ENCODE assay signal across 26 cellular contexts in the genomic region with DNA sequence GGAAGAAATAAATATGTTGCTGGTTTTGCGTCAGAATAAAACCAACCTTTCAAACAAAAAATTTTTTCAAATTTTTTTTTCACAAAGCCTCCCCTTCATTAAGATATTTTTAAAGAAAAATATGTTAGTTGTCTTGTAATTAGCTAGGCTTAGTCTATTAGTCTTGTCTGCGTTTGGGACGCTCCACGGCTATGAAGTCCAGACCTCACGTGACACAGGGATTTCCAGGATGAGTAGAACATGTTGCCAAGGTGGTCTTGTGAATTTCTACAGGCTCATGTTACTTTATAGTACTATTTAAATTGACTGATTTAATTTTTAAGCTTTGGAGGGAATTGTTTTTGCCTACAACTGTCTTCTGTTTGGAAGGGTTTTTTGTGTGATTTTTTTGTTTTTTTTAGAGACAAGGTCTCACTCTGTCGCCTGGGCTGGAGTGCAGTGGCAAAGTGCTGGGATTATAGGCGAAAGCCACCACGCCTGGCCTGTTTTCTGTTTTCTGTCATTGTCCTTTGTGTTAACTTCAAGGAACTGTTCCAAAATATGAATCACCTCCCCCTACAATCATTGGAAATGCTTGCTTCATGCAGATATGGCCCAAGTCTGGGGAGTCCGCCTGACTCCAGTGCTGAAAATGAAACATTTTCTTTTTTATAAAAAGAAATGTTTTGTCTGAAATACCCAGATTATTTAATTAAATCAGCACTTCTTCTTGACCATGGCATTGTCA. TPM values are rescaled to one million over a fixed set of nuclear protein-coding genes. Genes with fewer than 3 reads are reported as not detected.
A peak's percentile ranks its signal among the peaks of the same experiment; 100 is the strongest.
DNase-seq lines count a peak whose midpoint lies in the region; TF ChIP-seq lines count a peak whose summit lies in the region.
"Had no signal": no experiment of that assay in that cellular context is flagged by ENCODE, and none has a peak within 500 bp of the region (broad histone marks: within the 10 kb centered on the region; RNA-seq: fewer than 3 reads in every experiment).

No MANE protein-coding gene starts in this region.

- no peak overlapping the region for H3K4me3 ChIP-seq in fibroblast of pulmonary artery (replicated peaks; ENCODE audit: low read depth, low read length)
- H3K4me3 ChIP-seq in transverse colon = no peak overlapping the region
- no peak overlapping the region for H3K4me3 ChIP-seq in brain microvascular endothelial cell (ENCODE audit: low read depth, low read length)
- H3K4me3 ChIP-seq: body of pancreas, lower lobe of right lung, neural progenitor cell, SJSA1, tibial nerve had no signal

- no peak overlapping the region for H3K27ac Mint-ChIP-seq in glutamatergic neuron (ENCODE audit: unreplicated experiment)
- H3K27ac Mint-ChIP-seq: activated CD4-positive, alpha-beta memory T cell treated with anti-CD3 and anti-CD28 coated beads for 36 hours; activated naive CD8-positive, alpha-beta T cell treated with anti-CD3 and anti-CD28 coated beads for 36 hours; neural progenitor cell; T-cell had no signal

- no peak for TF ChIP-seq EP300 in transverse colon (IDR thresholded peaks at IDR 0.05; ENCODE audit: low read depth)

- H3K4me1 ChIP-seq in transverse colon = no peaks in the 10 kb centered on the region
- H3K4me1 ChIP-seq: body of pancreas, lower lobe of right lung, SJSA1 had no signal

- TF ChIP-seq CTCF in fibroblast of pulmonary artery (IDR thresholded peaks at IDR 0.05; ENCODE audit: low read length, missing control alignments) = no peak
- no peak for TF ChIP-seq CTCF in transverse colon (IDR thresholded peaks at IDR 0.05)
- no peak for TF ChIP-seq CTCF in brain microvascular endothelial cell (IDR thresholded peaks at IDR 0.05; ENCODE audit: low read depth, low read length, missing control alignments)
- TF ChIP-seq CTCF in glutamatergic neuron (IDR thresholded peaks at IDR 0.05; ENCODE audit: partially characterized antibody, unreplicated experiment) = no peak

- H3K27me3 Mint-ChIP-seq in glutamatergic neuron (ENCODE audit: unreplicated experiment) = no peaks in the 10 kb centered on the region
- H3K27me3 Mint-ChIP-seq: activated CD4-positive, alpha-beta memory T cell treated with anti-CD3 and anti-CD28 coated beads for 36 hours had no signal

- H3K27me3 ChIP-seq in transverse colon (no peaks in the 10 kb centered on the region), brain microvascular endothelial cell (replicated peaks) (no peaks in the 10 kb centered on the region)
- H3K27me3 ChIP-seq: body of pancreas, neural progenitor cell, tibial nerve had no signal

- WGBS in transverse colon (ENCODE audit: low coverage in 1 of 2), 2 donors = 80% methylated on average over 9 of the region's 9 CpGs

- H3K4me1 Mint-ChIP-seq in glutamatergic neuron (ENCODE audit: low read depth, unreplicated experiment) = no peaks in the 10 kb centered on the region
- H3K4me1 Mint-ChIP-seq: activated naive CD8-positive, alpha-beta T cell treated with anti-CD3 and anti-CD28 coated beads for 36 hours; neural progenitor cell; T-cell had no signal

- no peak overlapping the region for H3K4me3 Mint-ChIP-seq in glutamatergic neuron (ENCODE audit: unreplicated experiment)
- H3K4me3 Mint-ChIP-seq: activated CD4-positive, alpha-beta memory T cell treated with anti-CD3 and anti-CD28 coated beads for 36 hours; activated naive CD8-positive, alpha-beta T cell treated with anti-CD3 and anti-CD28 coated beads for 36 hours; neural progenitor cell; T-cell had no signal

- peak in 30 of 58 donors; percentile 5 to 77 (median 34) for DNase-seq in anterior cingulate cortex (lab: John Stamatoyannopoulos, UW)
- peak; percentile 30 for DNase-seq in fibroblast of pulmonary artery (ENCODE audit: low read depth)
- DNase-seq in inferior parietal cortex (ENCODE audit: extremely low spot score) = peak; percentile 80
- peak; percentile 95 for DNase-seq in superior temporal gyrus (ENCODE audit: extremely low spot score)
- no peak for DNase-seq in transverse colon
- no peak for DNase-seq in brain microvascular endothelial cell
- DNase-seq in glutamatergic neuron = no peak
- DNase-seq: activated CD4-positive, alpha-beta memory T cell treated with anti-CD3 and anti-CD28 coated beads for 36 hours; activated CD4-positive, CD25-positive, alpha-beta regulatory T cell; activated CD8-positive, alpha-beta memory T cell treated with anti-CD3 and anti-CD28 coated beads, Interleukin-2, amount 50 U/mL, for 48 hours; activated effector memory CD4-positive, alpha-beta T cell treated with Interleukin-2 at 50 U/mL for 16 hours; activated naive CD8-positive, alpha-beta T cell treated with anti-CD3 and anti-CD28 coated beads for 36 hours; body of pancreas; cortex of kidney; HCEC 1CT; IMR-90; lower lobe of right lung; NCI-H1092 treated with DMSO at 0.1 percent for 48 hours; NCI-H187 treated with DMSO at 0.1 percent for 48 hours; NCI-H526 treated with DMSO at 0.1 percent for 48 hours; stimulated activated CD4-positive, alpha-beta T cell treated with anti-CD3 and anti-CD28 coated beads, Interleukin-4, amount 100 ng/mL, for 24 hours; stimulated activated naive CD4-positive, alpha-beta T cell treated with Interleukin-2 at 50 U/mL for 16 hours; T-cell had no signal

- in situ Hi-C loops in transverse colon (cut with MboI; ENCODE audit: low pct_ligation_motif_present in 1 of 4, low pct_unique_long_range_greater_than_20kb in 1 of 4, low sequenced_read_pairs in 3 of 4) = no loop called here
- in situ Hi-C loops in brain microvascular endothelial cell (cut with HindIII; ENCODE audit: low pct_ligation_motif_present, low sequenced_read_pairs) = no loop called here

- no peak for TF ChIP-seq POLR2A in transverse colon (IDR thresholded peaks at IDR 0.05)

- no peaks in the 10 kb centered on the region for H3K9me3 ChIP-seq in transverse colon
- H3K9me3 ChIP-seq: body of pancreas, lower lobe of right lung, SJSA1, tibial nerve had no signal

- intact Hi-C loops in transverse colon (cut with DNase I; ENCODE audit: low total_unique reads) = no loop called here

- H3K27ac ChIP-seq in transverse colon = no peak overlapping the region
- no peak overlapping the region for H3K27ac ChIP-seq in brain microvascular endothelial cell
- H3K27ac ChIP-seq: body of pancreas, lower lobe of right lung, neural progenitor cell, SJSA1 had no signal

- H3K9me3 Mint-ChIP-seq in glutamatergic neuron (ENCODE audit: unreplicated experiment) = no peaks in the 10 kb centered on the region
- H3K9me3 Mint-ChIP-seq: activated CD4-positive, alpha-beta memory T cell treated with anti-CD3 and anti-CD28 coated beads for 36 hours; neural progenitor cell; T-cell had no signal

- H3K36me3 Mint-ChIP-seq in glutamatergic neuron (ENCODE audit: unreplicated experiment) = no peaks in the 10 kb centered on the region
- H3K36me3 Mint-ChIP-seq: activated CD4-positive, alpha-beta memory T cell treated with anti-CD3 and anti-CD28 coated beads for 36 hours; activated naive CD8-positive, alpha-beta T cell treated with anti-CD3 and anti-CD28 coated beads for 36 hours; neural progenitor cell; T-cell had no signal

- no peaks in the 10 kb centered on the region for H3K36me3 ChIP-seq in transverse colon
- H3K36me3 ChIP-seq in brain microvascular endothelial cell (replicated peaks) = no peaks in the 10 kb centered on the region
- H3K36me3 ChIP-seq: lower lobe of right lung, neural progenitor cell, SJSA1 had no signal

RNA-seq across cellular contexts. Expression of a gene that starts 26.2 kb away (rescaled TPM):
- 10 to 100 TPM in 3 of 4 donors, 1 to 10 TPM in 1; 2.2 to 26.9 (median 21.2) TPM for total RNA-seq in transverse colon
- total RNA-seq in glutamatergic neuron (ENCODE audit: unreplicated experiment) = not detected

Comparison
In these comparisons a context has a peak if more than half of its experiments do, and no peak if none do; other contexts are left out.
1. DNase-seq: peak in anterior cingulate cortex (30 of 58), fibroblast of pulmonary artery (single experiment), inferior parietal cortex (single experiment) and superior temporal gyrus (single experiment); none in transverse colon (single experiment), brain microvascular endothelial cell (single experiment) and glutamatergic neuron (single experiment).